Comparison of ENCODE assay signal across 1 cellular context in the genomic region with DNA sequence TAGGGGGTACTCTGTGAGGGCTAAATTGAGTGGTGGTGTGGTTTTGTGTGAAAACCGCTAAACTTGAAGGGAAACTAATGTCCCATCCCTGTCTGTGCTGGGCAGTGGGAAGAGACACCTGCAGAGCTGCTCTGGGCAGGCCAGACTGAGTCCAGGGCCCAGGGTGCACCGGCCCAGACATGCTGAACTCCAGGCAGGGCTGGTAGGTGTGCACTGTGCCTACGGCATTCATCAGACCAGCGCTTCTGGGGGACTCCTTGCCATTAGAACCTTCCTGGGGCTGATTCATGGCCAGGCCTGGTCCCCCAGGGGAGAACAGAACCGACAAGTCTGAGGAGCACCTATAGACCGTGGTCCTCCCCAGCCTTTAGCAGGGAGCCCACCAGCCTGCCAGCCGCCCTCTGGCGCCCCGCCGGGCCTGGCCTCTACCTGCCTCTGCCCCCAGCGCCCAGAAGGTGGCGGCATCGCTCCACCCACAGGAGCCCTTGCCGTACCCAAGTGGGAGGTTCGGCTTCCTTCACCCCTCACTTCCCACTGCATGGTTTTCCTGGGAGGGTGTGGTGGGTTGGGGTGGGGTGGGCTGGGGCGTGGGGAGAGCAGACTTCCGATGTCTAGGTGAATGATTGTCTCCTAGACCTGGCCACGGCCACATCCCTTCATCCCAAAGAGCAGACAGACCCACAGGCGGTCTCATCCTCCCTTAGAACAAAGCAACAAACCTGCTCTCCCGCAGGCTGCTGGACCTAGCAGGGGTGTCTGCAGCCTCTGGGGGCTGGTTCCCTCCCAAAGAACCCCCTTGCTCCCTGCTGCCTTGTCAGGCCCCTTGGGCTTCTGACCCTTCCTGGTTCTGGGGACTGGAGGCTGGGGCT.
TF ChIP-seq lines count a peak whose summit lies in the region.

No MANE protein-coding gene starts in this region.

TF ChIP-seq in GM23338, 12 proteins besides CTCF, POLR2A, EP300 and RAD21 (continued from another document):
- TF ChIP-seq, protein P1, sequence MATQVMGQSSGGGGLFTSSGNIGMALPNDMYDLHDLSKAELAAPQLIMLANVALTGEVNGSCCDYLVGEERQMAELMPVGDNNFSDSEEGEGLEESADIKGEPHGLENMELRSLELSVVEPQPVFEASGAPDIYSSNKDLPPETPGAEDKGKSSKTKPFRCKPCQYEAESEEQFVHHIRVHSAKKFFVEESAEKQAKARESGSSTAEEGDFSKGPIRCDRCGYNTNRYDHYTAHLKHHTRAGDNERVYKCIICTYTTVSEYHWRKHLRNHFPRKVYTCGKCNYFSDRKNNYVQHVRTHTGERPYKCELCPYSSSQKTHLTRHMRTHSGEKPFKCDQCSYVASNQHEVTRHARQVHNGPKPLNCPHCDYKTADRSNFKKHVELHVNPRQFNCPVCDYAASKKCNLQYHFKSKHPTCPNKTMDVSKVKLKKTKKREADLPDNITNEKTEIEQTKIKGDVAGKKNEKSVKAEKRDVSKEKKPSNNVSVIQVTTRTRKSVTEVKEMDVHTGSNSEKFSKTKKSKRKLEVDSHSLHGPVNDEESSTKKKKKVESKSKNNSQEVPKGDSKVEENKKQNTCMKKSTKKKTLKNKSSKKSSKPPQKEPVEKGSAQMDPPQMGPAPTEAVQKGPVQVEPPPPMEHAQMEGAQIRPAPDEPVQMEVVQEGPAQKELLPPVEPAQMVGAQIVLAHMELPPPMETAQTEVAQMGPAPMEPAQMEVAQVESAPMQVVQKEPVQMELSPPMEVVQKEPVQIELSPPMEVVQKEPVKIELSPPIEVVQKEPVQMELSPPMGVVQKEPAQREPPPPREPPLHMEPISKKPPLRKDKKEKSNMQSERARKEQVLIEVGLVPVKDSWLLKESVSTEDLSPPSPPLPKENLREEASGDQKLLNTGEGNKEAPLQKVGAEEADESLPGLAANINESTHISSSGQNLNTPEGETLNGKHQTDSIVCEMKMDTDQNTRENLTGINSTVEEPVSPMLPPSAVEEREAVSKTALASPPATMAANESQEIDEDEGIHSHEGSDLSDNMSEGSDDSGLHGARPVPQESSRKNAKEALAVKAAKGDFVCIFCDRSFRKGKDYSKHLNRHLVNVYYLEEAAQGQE (IDR thresholded peaks at IDR 0.05; ENCODE audit: unreplicated experiment) = no peak
- TF ChIP-seq ZNF331 (CRISPR knock-in tag; IDR thresholded peaks at IDR 0.05; ENCODE audit: low read depth) (no peak), ZNF114 (CRISPR knock-in tag; IDR thresholded peaks at IDR 0.05) (no peak), POLR2AphosphoS5 (IDR thresholded peaks at IDR 0.05; ENCODE audit: low read depth) (no peak)
- TF ChIP-seq, protein P2, sequence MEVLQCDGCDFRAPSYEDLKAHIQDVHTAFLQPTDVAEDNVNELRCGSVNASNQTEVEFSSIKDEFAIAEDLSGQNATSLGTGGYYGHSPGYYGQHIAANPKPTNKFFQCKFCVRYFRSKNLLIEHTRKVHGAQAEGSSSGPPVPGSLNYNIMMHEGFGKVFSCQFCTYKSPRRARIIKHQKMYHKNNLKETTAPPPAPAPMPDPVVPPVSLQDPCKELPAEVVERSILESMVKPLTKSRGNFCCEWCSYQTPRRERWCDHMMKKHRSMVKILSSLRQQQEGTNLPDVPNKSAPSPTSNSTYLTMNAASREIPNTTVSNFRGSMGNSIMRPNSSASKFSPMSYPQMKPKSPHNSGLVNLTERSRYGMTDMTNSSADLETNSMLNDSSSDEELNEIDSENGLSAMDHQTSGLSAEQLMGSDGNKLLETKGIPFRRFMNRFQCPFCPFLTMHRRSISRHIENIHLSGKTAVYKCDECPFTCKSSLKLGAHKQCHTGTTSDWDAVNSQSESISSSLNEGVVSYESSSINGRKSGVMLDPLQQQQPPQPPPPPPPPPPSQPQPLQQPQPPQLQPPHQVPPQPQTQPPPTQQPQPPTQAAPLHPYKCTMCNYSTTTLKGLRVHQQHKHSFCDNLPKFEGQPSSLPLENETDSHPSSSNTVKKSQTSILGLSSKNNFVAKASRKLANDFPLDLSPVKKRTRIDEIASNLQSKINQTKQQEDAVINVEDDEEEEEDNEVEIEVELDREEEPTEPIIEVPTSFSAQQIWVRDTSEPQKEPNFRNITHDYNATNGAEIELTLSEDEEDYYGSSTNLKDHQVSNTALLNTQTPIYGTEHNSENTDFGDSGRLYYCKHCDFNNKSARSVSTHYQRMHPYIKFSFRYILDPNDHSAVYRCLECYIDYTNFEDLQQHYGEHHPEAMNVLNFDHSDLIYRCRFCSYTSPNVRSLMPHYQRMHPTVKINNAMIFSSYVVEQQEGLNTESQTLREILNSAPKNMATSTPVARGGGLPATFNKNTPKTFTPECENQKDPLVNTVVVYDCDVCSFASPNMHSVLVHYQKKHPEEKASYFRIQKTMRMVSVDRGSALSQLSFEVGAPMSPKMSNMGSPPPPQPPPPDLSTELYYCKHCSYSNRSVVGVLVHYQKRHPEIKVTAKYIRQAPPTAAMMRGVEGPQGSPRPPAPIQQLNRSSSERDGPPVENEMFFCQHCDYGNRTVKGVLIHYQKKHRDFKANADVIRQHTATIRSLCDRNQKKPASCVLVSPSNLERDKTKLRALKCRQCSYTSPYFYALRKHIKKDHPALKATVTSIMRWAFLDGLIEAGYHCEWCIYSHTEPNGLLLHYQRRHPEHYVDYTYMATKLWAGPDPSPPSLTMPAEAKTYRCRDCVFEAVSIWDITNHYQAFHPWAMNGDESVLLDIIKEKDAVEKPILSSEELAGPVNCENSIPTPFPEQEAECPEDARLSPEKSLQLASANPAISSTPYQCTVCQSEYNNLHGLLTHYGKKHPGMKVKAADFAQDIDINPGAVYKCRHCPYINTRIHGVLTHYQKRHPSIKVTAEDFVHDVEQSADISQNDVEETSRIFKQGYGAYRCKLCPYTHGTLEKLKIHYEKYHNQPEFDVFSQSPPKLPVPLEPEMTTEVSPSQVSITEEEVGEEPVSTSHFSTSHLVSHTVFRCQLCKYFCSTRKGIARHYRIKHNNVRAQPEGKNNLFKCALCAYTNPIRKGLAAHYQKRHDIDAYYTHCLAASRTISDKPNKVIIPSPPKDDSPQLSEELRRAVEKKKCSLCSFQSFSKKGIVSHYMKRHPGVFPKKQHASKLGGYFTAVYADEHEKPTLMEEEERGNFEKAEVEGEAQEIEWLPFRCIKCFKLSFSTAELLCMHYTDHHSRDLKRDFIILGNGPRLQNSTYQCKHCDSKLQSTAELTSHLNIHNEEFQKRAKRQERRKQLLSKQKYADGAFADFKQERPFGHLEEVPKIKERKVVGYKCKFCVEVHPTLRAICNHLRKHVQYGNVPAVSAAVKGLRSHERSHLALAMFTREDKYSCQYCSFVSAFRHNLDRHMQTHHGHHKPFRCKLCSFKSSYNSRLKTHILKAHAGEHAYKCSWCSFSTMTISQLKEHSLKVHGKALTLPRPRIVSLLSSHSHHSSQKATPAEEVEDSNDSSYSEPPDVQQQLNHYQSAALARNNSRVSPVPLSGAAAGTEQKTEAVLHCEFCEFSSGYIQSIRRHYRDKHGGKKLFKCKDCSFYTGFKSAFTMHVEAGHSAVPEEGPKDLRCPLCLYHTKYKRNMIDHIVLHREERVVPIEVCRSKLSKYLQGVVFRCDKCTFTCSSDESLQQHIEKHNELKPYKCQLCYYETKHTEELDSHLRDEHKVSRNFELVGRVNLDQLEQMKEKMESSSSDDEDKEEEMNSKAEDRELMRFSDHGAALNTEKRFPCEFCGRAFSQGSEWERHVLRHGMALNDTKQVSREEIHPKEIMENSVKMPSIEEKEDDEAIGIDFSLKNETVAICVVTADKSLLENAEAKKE (CRISPR knock-in tag; IDR thresholded peaks at IDR 0.05) = no peak
